ENCODE assay signal across 21 cellular contexts in the genomic region with DNA sequence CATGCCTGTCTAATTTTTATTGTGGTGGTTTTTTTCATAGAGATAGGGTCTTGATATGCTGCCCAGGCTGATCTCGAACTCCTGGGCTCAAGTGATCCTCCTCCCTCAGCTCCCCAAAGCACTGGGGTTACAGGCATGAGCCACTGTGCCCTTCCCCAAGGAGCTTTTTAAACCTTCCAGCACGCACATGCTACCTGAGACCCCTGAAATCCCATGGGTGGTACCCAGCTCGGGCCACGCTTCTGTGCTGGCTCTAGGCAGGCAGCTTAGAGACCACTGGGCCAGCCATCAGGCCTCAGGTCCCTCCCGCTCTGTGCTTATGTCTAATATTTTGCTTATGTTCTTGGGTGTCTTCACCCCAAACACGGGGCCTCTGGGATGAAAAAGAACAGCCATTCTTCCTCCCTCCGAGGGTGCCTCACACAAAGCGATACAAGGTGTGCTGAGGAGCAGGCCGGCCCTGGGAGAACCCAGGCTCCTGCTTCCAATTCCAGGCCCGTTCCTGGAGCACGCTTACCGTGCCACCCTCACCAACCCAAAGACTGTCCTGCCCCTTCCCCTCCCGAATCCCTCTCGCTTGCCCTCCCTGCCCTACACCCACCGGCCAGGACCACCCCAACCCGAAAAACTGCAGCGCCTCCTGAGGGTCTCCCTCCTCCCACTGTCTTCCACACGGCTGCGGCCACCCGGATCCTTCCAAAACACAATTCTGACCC. TPM values are rescaled to one million over a fixed set of nuclear protein-coding genes. Genes with fewer than 3 reads are reported as not detected.
DNase-seq lines count a peak whose midpoint lies in the region; ATAC-seq, FAIRE-seq and TF ChIP-seq lines count a peak whose summit lies in the region.
"Had no signal": no experiment of that assay in that cellular context is flagged by ENCODE, and none has a peak within 500 bp of the region (broad histone marks: within the 10 kb centered on the region; RNA-seq: fewer than 3 reads in every experiment).

No MANE protein-coding gene starts in this region.

- no peak for ATAC-seq in stimulated activated naive CD8-positive, alpha-beta T cell treated with anti-CD3 and anti-CD28 coated beads, Interleukin-15, Interleukin-2, amounts not matched to agents 100 U/mL and 50 U/mL, for 24 hours
- ATAC-seq in T-helper 17 cell (no peak), HG03159 (IDR thresholded peaks at IDR 0.05; ENCODE audit: unreplicated experiment) (no peak)
- ATAC-seq: heart left ventricle, psoas muscle had no signal

- no peaks in the 10 kb centered on the region for H3K9me3 Mint-ChIP-seq in stimulated activated naive CD8-positive, alpha-beta T cell treated with anti-CD3 and anti-CD28 coated beads, Interleukin-15, Interleukin-2, amounts not matched to agents 100 ng/mL and 50 ng/mL, for 24 hours

- H3K9me3 ChIP-seq in T-helper 17 cell (ENCODE audit: control insufficient read depth, low read length, poor library complexity, severe bottlenecking) (no peaks in the 10 kb centered on the region), H1 (ENCODE audit: insufficient read depth in 2 of 2, low read depth in 1 of 2, low read length in 1 of 2) (no peaks in the 10 kb centered on the region)
- H3K9me3 ChIP-seq: ascending aorta, heart left ventricle, psoas muscle, SJCRH30 had no signal

- no peak overlapping the region for H2BK20ac ChIP-seq in H1 (ENCODE audit: low read length)

- 88% methylated on average over 19 of the region's 20 CpGs; no CpG with 5 or more reads in 1 of the 2 experiments for WGBS in H1 (ENCODE audit: extremely low coverage in 1 of 2, insufficient coverage in 1 of 2, insufficient read length in 1 of 2, insufficient replicate concordance in 2 of 2, low coverage in 1 of 2, low lambda C conversion rate in 2 of 2, missing lambda C conversion rate in 1 of 2), 2 experiments

- no peak overlapping the region for H3K14ac ChIP-seq in H1 (ENCODE audit: insufficient read length)

- H2BK12ac ChIP-seq in H1 (ENCODE audit: low read depth, low read length): no peak overlapping the region

- no peaks in the 10 kb centered on the region for H3K79me2 ChIP-seq in H1 (ENCODE audit: control insufficient read depth in 1 of 2, insufficient read depth in 2 of 2, low read length in 2 of 2)

- H3K36me3 Mint-ChIP-seq in stimulated activated naive CD8-positive, alpha-beta T cell treated with anti-CD3 and anti-CD28 coated beads, Interleukin-15, Interleukin-2, amounts not matched to agents 100 ng/mL and 50 ng/mL, for 24 hours (ENCODE audit: low read depth): peaks cover 16% of the 10 kb centered on the region
- peaks cover 6% of the 10 kb centered on the region for H3K36me3 Mint-ChIP-seq in T-helper 17 cell (ENCODE audit: low read depth)

- no peak for TF ChIP-seq EP300 in H1 (IDR thresholded peaks at IDR 0.05; ENCODE audit: borderline replicate concordance in 1 of 2, low read depth in 2 of 2, low read length in 2 of 2)

- no peak overlapping the region for H3K23ac ChIP-seq in H1 (ENCODE audit: insufficient read length)

- H3K4me1 Mint-ChIP-seq in stimulated activated naive CD8-positive, alpha-beta T cell treated with anti-CD3 and anti-CD28 coated beads, Interleukin-15, Interleukin-2, amounts not matched to agents 100 ng/mL and 50 ng/mL, for 24 hours (ENCODE audit: low read depth): peaks cover 93% of the 10 kb centered on the region
- H3K4me1 Mint-ChIP-seq in T-helper 17 cell: peaks cover 73% of the 10 kb centered on the region

- no peak overlapping the region for H3K4me3 ChIP-seq in H1 (ENCODE audit: extremely low read depth in 1 of 4, insufficient read depth in 2 of 4, low read depth in 3 of 4, low read length in 4 of 4)
- H3K4me3 ChIP-seq: ascending aorta, heart left ventricle, psoas muscle, SJCRH30, smooth muscle cell had no signal

- CTCF ChIA-PET in H1 (lab: Charles Lee; ENCODE audit: partially characterized antibody): interaction anchor here (0.5 to 2.9 kb wide), 13 partner anchors 7 to 1111 kb away, joined by 3 to 15 read pairs (median 4); no protein-coding TSS in a partner anchor

- no peak overlapping the region for H2AK5ac ChIP-seq in H1 (ENCODE audit: low read depth, low read length)

- peak overlapping the region; percentile 10 for H3K4me3 Mint-ChIP-seq in stimulated activated naive CD8-positive, alpha-beta T cell treated with anti-CD3 and anti-CD28 coated beads, Interleukin-15, Interleukin-2, amounts not matched to agents 100 ng/mL and 50 ng/mL, for 24 hours
- H3K4me3 Mint-ChIP-seq in T-helper 17 cell: peak overlapping the region; percentile 84

- 0 out of 2 replicates have a peak overlapping the region, but pooled peaks have one; percentile 29 for H4K8ac ChIP-seq in H1 (ENCODE audit: extremely low read depth, insufficient read depth, low read length)

- peak overlapping the region; percentile 86 for H3K27ac Mint-ChIP-seq in stimulated activated naive CD8-positive, alpha-beta T cell treated with anti-CD3 and anti-CD28 coated beads, Interleukin-15, Interleukin-2, amounts not matched to agents 100 ng/mL and 50 ng/mL, for 24 hours
- peak overlapping the region; percentile 99 for H3K27ac Mint-ChIP-seq in T-helper 17 cell

- H3K18ac ChIP-seq in H1 (ENCODE audit: extremely low read depth, low read length): no peak overlapping the region

- no peak overlapping the region for H3K56ac ChIP-seq in H1 (replicated peaks; ENCODE audit: insufficient read length, low read depth, low read length)

- no peak for TF ChIP-seq CTCF in H1 (IDR thresholded peaks at IDR 0.05; ENCODE audit: control extremely low read depth in 1 of 3, insufficient read depth in 1 of 3, low read depth in 1 of 3, low read length in 3 of 3)

- DNase-seq in stimulated activated naive CD8-positive, alpha-beta T cell treated with anti-CD3 and anti-CD28 coated beads, Interleukin-15, Interleukin-2, amounts not matched to agents 100 U/mL and 50 U/mL, for 24 hours: no peak
- no peak for DNase-seq in T-helper 17 cell
- no peak for DNase-seq in H1 (ENCODE audit: low read depth in 1 of 2, low spot score in 2 of 2)
- no peak for DNase-seq in GM19238 (ENCODE audit: insufficient read length, low spot score)
- DNase-seq in NCI-H146 (lab: John Stamatoyannopoulos, UW): no peak
- DNase-seq: activated CD4-positive, alpha-beta T cell treated with anti-CD3 and anti-CD28 coated beads for 1 hour; DMS53; Karpas-422; mammary epithelial cell; NCI-H1092 treated with DMSO at 0.1 percent for 48 hours; NCI-H526; SJCRH30; stimulated activated CD8-positive, alpha-beta memory T cell treated with anti-CD3 and anti-CD28 coated beads, Interleukin-4, amount 100 ng/mL, for 48 hours; T1000 had no signal

- no peak overlapping the region for H3K4ac ChIP-seq in H1 (replicated peaks; ENCODE audit: insufficient read length, low read depth, low read length)

- no peaks in the 10 kb centered on the region for H4K20me1 ChIP-seq in H1 (replicated peaks in 1 of 2; ENCODE audit: control insufficient read depth in 1 of 2, insufficient read depth in 2 of 2, low read length in 2 of 2)

- H3K9ac ChIP-seq in H1 (replicated peaks in 1 of 4; ENCODE audit: extremely low read depth in 1 of 4, low read depth in 3 of 4, low read length in 3 of 4): no peak overlapping the region

- no peak overlapping the region for H4K5ac ChIP-seq in H1 (ENCODE audit: insufficient read length, low read depth, low read length)

- POLR2A ChIA-PET in H1 (lab: Charles Lee; ENCODE audit: partially characterized antibody): interaction anchor here (0.8 to 1.7 kb wide), 3 partner anchors 11 to 253 kb away, joined by 3 read pairs; partner anchors contain the start of gene SPOCK2

- no peak overlapping the region for H2AFZ ChIP-seq in H1 (ENCODE audit: low read length)

- FAIRE-seq in H1 (lab: Jason Lieb, UNC): no peak
- FAIRE-seq: endometrium had no signal

- TF ChIP-seq POLR2A in H1 (IDR thresholded peaks at IDR 0.05; ENCODE audit: control extremely low read depth in 1 of 2, low read depth in 2 of 2, low read length in 2 of 2): no peak

- no peak overlapping the region for H2BK5ac ChIP-seq in H1 (ENCODE audit: low read depth, low read length)

- no peaks in the 10 kb centered on the region for H3K23me2 ChIP-seq in H1 (ENCODE audit: low read depth, low read length)

- H3K27ac ChIP-seq in H1 (ENCODE audit: low read depth, low read length): no peak overlapping the region
- H3K27ac ChIP-seq: ascending aorta, heart left ventricle, psoas muscle, SJCRH30 had no signal

- H3K27me3 ChIP-seq in H1 (replicated peaks in 1 of 4; ENCODE audit: control insufficient read depth in 3 of 4, extremely low read depth in 1 of 4, insufficient read depth in 3 of 4, low read length in 3 of 4): no peaks in the 10 kb centered on the region; a peak in 1 of 7 replicates
- H3K27me3 ChIP-seq: ascending aorta, heart left ventricle, SJCRH30 had no signal

- no peak for TF ChIP-seq RAD21 in H1 (IDR thresholded peaks at IDR 0.05 in 1 of 2, conservative IDR thresholded peaks at IDR 0.05 in 1 of 2; ENCODE audit: low read depth in 2 of 2, low read length in 2 of 2)

- H2BK15ac ChIP-seq in H1 (ENCODE audit: low read length): no peak overlapping the region

- H3K4me2 ChIP-seq in H1 (ENCODE audit: insufficient read depth in 1 of 2, low read depth in 2 of 2, low read length in 2 of 2): no peak overlapping the region
- H3K4me2 ChIP-seq: smooth muscle cell had no signal

- no peak overlapping the region for H4K91ac ChIP-seq in H1 (replicated peaks; ENCODE audit: insufficient read length, low read length)

- no peaks in the 10 kb centered on the region for H3K79me1 ChIP-seq in H1 (ENCODE audit: low read depth, low read length)

- no peaks in the 10 kb centered on the region; a peak in 1 of 8 replicates for H3K36me3 ChIP-seq in H1 (ENCODE audit: control insufficient read depth in 2 of 4, insufficient read depth in 4 of 4, low read length in 3 of 4)
- H3K36me3 ChIP-seq: ascending aorta, heart left ventricle, SJCRH30 had no signal

- H3K27me3 Mint-ChIP-seq in stimulated activated naive CD8-positive, alpha-beta T cell treated with anti-CD3 and anti-CD28 coated beads, Interleukin-15, Interleukin-2, amounts not matched to agents 100 ng/mL and 50 ng/mL, for 24 hours: no peaks in the 10 kb centered on the region
- no peaks in the 10 kb centered on the region for H3K27me3 Mint-ChIP-seq in T-helper 17 cell

- peaks cover 0 to 10% (median 2%) of the 10 kb centered on the region in 4 experiments; a peak in 5 of 7 replicates for H3K4me1 ChIP-seq in H1 (replicated peaks in 1 of 4; ENCODE audit: control insufficient read depth in 3 of 4, insufficient read depth in 4 of 4, low read length in 3 of 4)
- H3K4me1 ChIP-seq: ascending aorta, psoas muscle, SJCRH30 had no signal

- H2BK120ac ChIP-seq in H1 (replicated peaks; ENCODE audit: low read depth, low read length): no peak overlapping the region

RNA-seq across cellular contexts. Expression of gene SPOCK2, which starts 10.9 kb away (rescaled TPM):
- 100 to 1,000 TPM; 603 to 772 TPM for total RNA-seq in T-helper 17 cell
- total RNA-seq in H1 (2021; fragmentation: NEBNext Ultra II Directional; extraction: Animal tissue kit (Norgen Biotek cat#: 25700)): 1.6 and 1.9 TPM in 2 replicates
- 1.5 and 2.6 TPM in 2 replicates for polyA plus RNA-seq in H1 (2011; rRNA removed)
- 2.2 TPM for polyA plus RNA-seq in H1 (2011; cell fraction: cytosol; rRNA removed)
- 2.9 TPM for polyA plus RNA-seq in H1 (2011; cell fraction: nucleus; rRNA removed)
- polyA plus RNA-seq in H1 (2012, experiment 1 of 2): 0.66 to 1.3 TPM (median 0.98 TPM) in 4 replicates
- 0.63 TPM for polyA plus RNA-seq in H1 (2012, experiment 2 of 2)
- polyA plus RNA-seq in H1 (2013, experiment 1 of 2): 2.2 TPM
- 2.1 TPM for polyA plus RNA-seq in H1 (2013, experiment 2 of 2)
- 1.1 TPM in 2 replicates for polyA minus RNA-seq in H1 (2011; rRNA and poly(A)+ RNA removed)
- polyA minus RNA-seq in H1 (2011; cell fraction: cytosol; rRNA and poly(A)+ RNA removed): 0.73 TPM
- 2.9 TPM for polyA minus RNA-seq in H1 (2011; cell fraction: nucleus; rRNA and poly(A)+ RNA removed)
- polyA plus RNA-seq: smooth muscle cell had no signal

Comparison
In these comparisons a context has a peak if more than half of its experiments do, and no peak if none do; other contexts are left out.
1. RNA of gene SPOCK2, which starts 10.9 kb away (total RNA-seq): 603 to 772 TPM in T-helper 17 cell; 1.6 to 1.9 TPM in H1; every median in the first group is over 100 times any median in the second.